Comparison of ENCODE assay signal across 19 cellular contexts in genomic region chr11:68347841-68348240, GRCh38.
"Had no signal": no experiment of that assay in that cellular context is flagged by ENCODE, and none has a peak within 500 bp of the region (broad histone marks: within the 10 kb centered on the region; RNA-seq: fewer than 3 reads in every experiment).

No MANE protein-coding gene starts in this region.

- H3K4me3 Mint-ChIP-seq: naive thymus-derived CD8-positive, alpha-beta T cell had no signal

- H3K27ac Mint-ChIP-seq: progenitor cell of endocrine pancreas had no signal

- DNase-seq: cortex of kidney; dorsolateral prefrontal cortex; effector CD8-positive, alpha-beta T cell; foreskin melanocyte; head of caudate nucleus; left colon; left ventricle myocardium superior; mucosa of descending colon; naive thymus-derived CD8-positive, alpha-beta T cell; right cardiac atrium; stimulated activated CD4-positive, alpha-beta T cell treated with anti-CD3 and anti-CD28 coated beads, Interleukin-1b, Interleukin-23, amount 100 ng/mL, for 48 hours; stimulated activated CD4-positive, alpha-beta T cell treated with anti-CD3 and anti-CD28 coated beads, Interleukin-4, amount 100 ng/mL, for 24 hours; stimulated activated naive CD4-positive, alpha-beta T cell treated with Interleukin-2 at 50 U/mL for 16 hours had no signal

- H2AFZ ChIP-seq: hepatocyte had no signal

- ATAC-seq: left colon; left ventricle myocardium superior; mucosa of descending colon; naive thymus-derived CD8-positive, alpha-beta T cell; right cardiac atrium had no signal

- H3K9me3 ChIP-seq: mucosa of descending colon, ovary, upper lobe of left lung, vagina had no signal

- H3K27me3 Mint-ChIP-seq: naive thymus-derived CD8-positive, alpha-beta T cell; progenitor cell of endocrine pancreas had no signal

- H3K36me3 ChIP-seq: ovary, vagina had no signal

- H3K36me3 Mint-ChIP-seq: naive thymus-derived CD8-positive, alpha-beta T cell had no signal

- H3K4me2 ChIP-seq: hepatocyte, smooth muscle cell had no signal

- H3K4me3 ChIP-seq: dorsolateral prefrontal cortex, hepatocyte, mucosa of descending colon, ovary, smooth muscle cell, upper lobe of left lung, vagina had no signal

- H3K27ac ChIP-seq: dorsolateral prefrontal cortex, hepatocyte, ovary, vagina had no signal

- H3K27me3 ChIP-seq: dorsolateral prefrontal cortex, hepatocyte, ovary, upper lobe of left lung, vagina had no signal
